Comparison of ENCODE assay signal across 22 cellular contexts in the genomic region with DNA sequence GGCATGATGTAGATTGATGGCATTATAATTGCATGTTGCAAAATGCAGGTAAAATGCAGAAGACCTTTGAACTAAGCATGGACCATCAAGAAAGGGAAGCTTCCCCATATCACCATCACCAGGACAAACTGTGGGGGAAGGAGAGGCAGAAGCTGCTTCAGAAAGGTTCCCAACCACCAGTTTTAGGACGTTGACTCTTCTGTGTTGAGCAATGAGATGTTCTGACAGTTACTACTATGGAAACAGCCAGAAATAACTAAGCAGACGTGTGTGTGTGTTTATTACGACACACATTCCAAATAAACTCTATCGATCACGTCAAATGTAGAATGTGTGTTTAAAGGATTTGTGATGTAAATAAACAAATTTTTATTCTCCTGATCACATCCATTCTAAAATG.
"Had no signal": no experiment of that assay in that cellular context is flagged by ENCODE, and none has a peak within 500 bp of the region (broad histone marks: within the 10 kb centered on the region; RNA-seq: fewer than 3 reads in every experiment).

No MANE protein-coding gene starts in this region.

- ATAC-seq: effector memory CD8-positive, alpha-beta T cell; gastrocnemius medialis; lower lobe of right lung; natural killer cell had no signal

- H3K36me3 Mint-ChIP-seq: immature natural killer cell, memory B cell, mesothelial cell of epicardium, natural killer cell had no signal

- H3K27ac Mint-ChIP-seq: effector memory CD8-positive, alpha-beta T cell; immature natural killer cell; memory B cell; mesothelial cell of epicardium; natural killer cell had no signal

- H3K9me3 Mint-ChIP-seq: memory B cell, mesothelial cell of epicardium had no signal

- H3K4me3 ChIP-seq: esophagus muscularis mucosa, gastrocnemius medialis, left ventricle myocardium inferior, lower lobe of right lung, sigmoid colon, skin epidermis, stomach, thoracic aorta, transverse colon had no signal

- H3K4me1 Mint-ChIP-seq: immature natural killer cell, memory B cell, mesothelial cell of epicardium, natural killer cell had no signal

- DNase-seq: effector memory CD8-positive, alpha-beta T cell; gastrocnemius medialis; immature natural killer cell; left ventricle myocardium inferior; lower lobe of right lung; natural killer cell; posterior cingulate gyrus; sigmoid colon; stimulated activated CD4-positive, alpha-beta T cell treated with anti-CD3 and anti-CD28 coated beads, Interleukin-2, amount 100 ng/mL, for 24 hours; stimulated activated CD4-positive, alpha-beta T cell treated with anti-CD3 and anti-CD28 coated beads, Interleukin-4, amount 100 ng/mL, for 4 hours; stimulated activated naive CD4-positive, alpha-beta T cell; stomach; substantia nigra; transverse colon had no signal

- H3K4me1 ChIP-seq: esophagus muscularis mucosa, gastrocnemius medialis, left ventricle myocardium inferior, lower lobe of right lung, sigmoid colon, stomach, transverse colon had no signal

- H3K27ac ChIP-seq: epithelial cell of prostate, esophagus muscularis mucosa, gastrocnemius medialis, left ventricle myocardium inferior, lower lobe of right lung, sigmoid colon, skin epidermis, stomach, thoracic aorta, transverse colon had no signal

- H3K4me3 Mint-ChIP-seq: effector memory CD8-positive, alpha-beta T cell; immature natural killer cell; memory B cell; mesothelial cell of epicardium; natural killer cell; neural crest cell had no signal

- H3K27me3 ChIP-seq: esophagus muscularis mucosa, gastrocnemius medialis, sigmoid colon, stomach, transverse colon had no signal

- FAIRE-seq: keratinocyte had no signal

- H3K27me3 Mint-ChIP-seq: memory B cell had no signal

- H3K36me3 ChIP-seq: esophagus muscularis mucosa, gastrocnemius medialis, left ventricle myocardium inferior, lower lobe of right lung, sigmoid colon, stomach, thoracic aorta, transverse colon had no signal

- H3K9me3 ChIP-seq: esophagus muscularis mucosa, gastrocnemius medialis, lower lobe of right lung, sigmoid colon, stomach, thoracic aorta had no signal
